In genomic region chr6:121932071-121933009, GRCh38 we compare ENCODE assay signal across 9 cellular contexts.
DNase-seq lines count a peak whose midpoint lies in the region; ATAC-seq and TF ChIP-seq lines count a peak whose summit lies in the region.
"Had no signal": no experiment of that assay in that cellular context is flagged by ENCODE, and none has a peak within 500 bp of the region (broad histone marks: within the 10 kb centered on the region; RNA-seq: fewer than 3 reads in every experiment).

No MANE protein-coding gene starts in this region.

- CTCF ChIA-PET in WTC11 (lab: Charles Lee), result interaction anchor here (1.3 to 1.4 kb wide), 2 partner anchors 83 to 578 kb away, joined by 3 read pairs; no protein-coding TSS in a partner anchor

- H4K20me1 ChIP-seq in H9 (ENCODE audit: control insufficient read depth, insufficient read depth, insufficient read length) (no peaks in the 10 kb centered on the region), smooth muscle cell (ENCODE audit: low read depth) (no peaks in the 10 kb centered on the region)

- H3K27me3 Mint-ChIP-seq in H9 (ENCODE audit: low read depth) (no peaks in the 10 kb centered on the region), WTC11 (ENCODE audit: low read depth) (no peaks in the 10 kb centered on the region)

- H3K56ac ChIP-seq in H9 (ENCODE audit: insufficient read length, low read depth, low read length), result no peak overlapping the region

- no CpG with 5 or more reads among the region's 13 CpGs for WGBS in H9 (ENCODE audit: extremely low coverage, insufficient read length, low lambda C conversion rate)
- WGBS in right cardiac atrium, result 34% methylated on average over 13 of the region's 13 CpGs
- WGBS in smooth muscle cell (ENCODE audit: low lambda C conversion rate), result 11% methylated on average over 13 of the region's 13 CpGs

- H3K9me3 Mint-ChIP-seq in H9 (peaks cover 7% of the 10 kb centered on the region in 2 experiments), WTC11 (peaks cover 10% of the 10 kb centered on the region)

- H3K4me1 ChIP-seq in H9 (ENCODE audit: insufficient read depth, low read length) (peaks cover 2% of the 10 kb centered on the region; the same call in 1 of the 2 replicates), right cardiac atrium (ENCODE audit: control insufficient read depth, insufficient read depth, low read length) (no peaks in the 10 kb centered on the region), smooth muscle cell (ENCODE audit: low read depth) (peaks cover 34% of the 10 kb centered on the region)

- H3K79me1 ChIP-seq in H9 (ENCODE audit: insufficient read depth, low read depth, low read length, poor library complexity, severe bottlenecking), result no peaks in the 10 kb centered on the region

- H3K4ac ChIP-seq in H9 (ENCODE audit: low read depth, low read length), result no peak overlapping the region

- no peaks in the 10 kb centered on the region for H3K27me3 ChIP-seq in H9 (ENCODE audit: insufficient read depth, low read length)
- H3K27me3 ChIP-seq in right cardiac atrium (ENCODE audit: control insufficient read depth, insufficient read depth), result no peaks in the 10 kb centered on the region
- no peaks in the 10 kb centered on the region for H3K27me3 ChIP-seq in smooth muscle cell (ENCODE audit: low read depth)

- no peak overlapping the region for H2BK120ac ChIP-seq in H9 (ENCODE audit: low read depth, low read length, poor library complexity, severe bottlenecking)

- H3K27ac ChIP-seq in H9 (ENCODE audit: insufficient read length, low read depth, low read length) (peak overlapping the region; percentile 74), right cardiac atrium (ENCODE audit: low read length) (no peak overlapping the region), smooth muscle cell (ENCODE audit: low read depth) (peak overlapping the region; percentile 81)

- H2AK5ac ChIP-seq in H9 (ENCODE audit: insufficient read length, low read length), result no peak overlapping the region

- peaks cover 13% of the 10 kb centered on the region for H3F3A ChIP-seq in smooth muscle cell (ENCODE audit: low read depth)

- H3K27ac Mint-ChIP-seq in H9, result peak overlapping the region; percentile 86 to 92 (median 92)
- peak overlapping the region; percentile 98 for H3K27ac Mint-ChIP-seq in WTC11

- H3K4me1 Mint-ChIP-seq in H9 (peaks cover 35 to 38% of the 10 kb centered on the region in 2 experiments), WTC11 (peaks cover 46% of the 10 kb centered on the region)

- intact Hi-C loops in right cardiac atrium (cut with DNase I), result no loop called here

- H2BK5ac ChIP-seq in H9 (ENCODE audit: insufficient read length, low read length), result no peak overlapping the region

- H3K23me2 ChIP-seq in H9 (ENCODE audit: insufficient read length, low read depth, low read length, poor library complexity, severe bottlenecking), result no peaks in the 10 kb centered on the region

- no peak overlapping the region for H3K18ac ChIP-seq in H9 (ENCODE audit: insufficient read length, low read depth, low read length)

- peak overlapping the region in 1 of 2 experiments; percentile 39; a peak in 3 of 5 replicates for H3K4me3 Mint-ChIP-seq in H9
- H3K4me3 Mint-ChIP-seq in WTC11, result peak overlapping the region; percentile 52

- peak overlapping the region; percentile 43 for H3K4me2 ChIP-seq in H9 (ENCODE audit: insufficient read depth, insufficient read length, low read length)
- peak overlapping the region; percentile 82 for H3K4me2 ChIP-seq in smooth muscle cell

- DNase-seq in H9 (peak; percentile 93), WTC11 (ENCODE audit: low spot score) (peak; percentile 69), right cardiac atrium (peak; percentile 42 to 59 (median 56)), smooth muscle cell (lab: John Stamatoyannopoulos, UW; ENCODE audit: unreplicated experiment) (no peak), DMS153 (lab: John Stamatoyannopoulos, UW) (no peak)
- DNase-seq: NCI-H1092 had no signal

- no peak overlapping the region for H3K14ac ChIP-seq in H9 (ENCODE audit: insufficient read depth, low read length)

- POLR2A ChIA-PET in WTC11 (lab: Charles Lee), result interaction anchor here (0.8 kb wide), 1 partner anchor 497 kb away, joined by 3 read pairs; the partner anchor contains the start of gene GJA1

- H3T11ph ChIP-seq in H9 (ENCODE audit: low read length), result no peak overlapping the region

- peaks cover 0 to 12% (median 6%) of the 10 kb centered on the region in 3 experiments; a peak in 5 of 7 replicates for H3K36me3 Mint-ChIP-seq in H9 (ENCODE audit: insufficient read depth in 1 of 3, low read depth in 3 of 3)
- H3K36me3 Mint-ChIP-seq in WTC11, result peaks cover 13% of the 10 kb centered on the region

- H2BK12ac ChIP-seq in H9 (ENCODE audit: insufficient read length, low read depth, low read length), result no peak overlapping the region

- ATAC-seq in WTC11 (peak; percentile 98), right cardiac atrium (peak; percentile 90 to 97), GM21390 (IDR thresholded peaks at IDR 0.05; ENCODE audit: unreplicated experiment) (no peak), GM19455 (IDR thresholded peaks at IDR 0.05; ENCODE audit: unreplicated experiment) (no peak), GM18873 (IDR thresholded peaks at IDR 0.05; ENCODE audit: low FRiP score, unreplicated experiment) (no peak)

- H2AFZ ChIP-seq in H9 (ENCODE audit: low read length) (no peak overlapping the region), smooth muscle cell (ENCODE audit: low read depth) (peak overlapping the region; percentile 20)

- peak overlapping the region; percentile 30 for H3K9ac ChIP-seq in H9 (ENCODE audit: extremely low read depth, insufficient read length, low read length)
- H3K9ac ChIP-seq in smooth muscle cell (ENCODE audit: low read depth), result peak overlapping the region; percentile 46

- no peaks in the 10 kb centered on the region for H3K9me3 ChIP-seq in H9 (ENCODE audit: control insufficient read depth, low read depth, low read length)
- H3K9me3 ChIP-seq in right cardiac atrium (ENCODE audit: control insufficient read depth, low read length), result no peaks in the 10 kb centered on the region
- no peaks in the 10 kb centered on the region for H3K9me3 ChIP-seq in smooth muscle cell (replicated peaks; ENCODE audit: low read depth)

- H3K79me2 ChIP-seq in H9 (ENCODE audit: insufficient read depth, low read length) (no peaks in the 10 kb centered on the region), smooth muscle cell (ENCODE audit: low read depth) (no peaks in the 10 kb centered on the region)

- H4K8ac ChIP-seq in H9 (replicated peaks; ENCODE audit: insufficient read length, low read depth, low read length), result no peak overlapping the region

- no peaks in the 10 kb centered on the region for H3K36me3 ChIP-seq in smooth muscle cell (ENCODE audit: low read depth)

- no peak overlapping the region for H3K4me3 ChIP-seq in right cardiac atrium (ENCODE audit: low read length)
- peak overlapping the region; percentile 29 for H3K4me3 ChIP-seq in smooth muscle cell

- no peak overlapping the region for H2BK20ac ChIP-seq in H9 (ENCODE audit: low read depth, low read length, poor library complexity, severe bottlenecking)

- no peak overlapping the region for H4K5ac ChIP-seq in H9 (ENCODE audit: insufficient read length, low read depth, low read length)

- no peak overlapping the region for H2BK15ac ChIP-seq in H9 (ENCODE audit: low read depth, low read length)

- no peak overlapping the region for H3K23ac ChIP-seq in H9 (ENCODE audit: insufficient read length, low read depth, low read length)

- H4K91ac ChIP-seq in H9 (ENCODE audit: insufficient read length, low read depth, low read length), result no peak overlapping the region

- TF ChIP-seq CTCF in H9 (conservative IDR thresholded peaks at IDR 0.05) (no peak), WTC11 (IDR thresholded peaks at IDR 0.05) (no peak), smooth muscle cell (IDR thresholded peaks at IDR 0.05; ENCODE audit: borderline replicate concordance, insufficient read depth, poor library complexity, severe bottlenecking) (no peak)

TF ChIP-seq in WTC11, 78 proteins besides CTCF, POLR2A, EP300 and RAD21 (continues in another document):
- peak; percentile 59; the same call in 1 of the 2 replicates for TF ChIP-seq TP53 (CRISPR knock-in tag; IDR thresholded peaks at IDR 0.05)
- no peak for TF ChIP-seq CDX4 (CRISPR knock-in tag; IDR thresholded peaks at IDR 0.05; ENCODE audit: borderline replicate concordance)
- TF ChIP-seq SMAD3 (CRISPR knock-in tag; IDR thresholded peaks at IDR 0.05; ENCODE audit: borderline replicate concordance), result no peak; the same call in 1 of the 2 replicates
- TF ChIP-seq PRDM15 (CRISPR knock-in tag; IDR thresholded peaks at IDR 0.05), result no peak
- TF ChIP-seq PRRX2 (CRISPR knock-in tag; IDR thresholded peaks at IDR 0.05), result 0 out of 2 replicates have a peak, but pooled peaks have one; percentile 50
- peak; percentile 67; the same call in 1 of the 2 replicates for TF ChIP-seq TEAD1 (CRISPR knock-in tag; IDR thresholded peaks at IDR 0.05)

Comparison
In these comparisons a context has a peak if more than half of its experiments do, and no peak if none do; other contexts are left out.
1. DNase-seq: peak in H9 (single experiment), WTC11 (single experiment) and right cardiac atrium (3 of 3); none in smooth muscle cell (single experiment) and DMS153 (single experiment).
2. ATAC-seq: peak in WTC11 (single experiment) and right cardiac atrium (2 of 2); none in GM21390 (single experiment), GM19455 (single experiment) and GM18873 (single experiment).